Comparison of ENCODE assay signal across 16 cellular contexts in the genomic region with DNA sequence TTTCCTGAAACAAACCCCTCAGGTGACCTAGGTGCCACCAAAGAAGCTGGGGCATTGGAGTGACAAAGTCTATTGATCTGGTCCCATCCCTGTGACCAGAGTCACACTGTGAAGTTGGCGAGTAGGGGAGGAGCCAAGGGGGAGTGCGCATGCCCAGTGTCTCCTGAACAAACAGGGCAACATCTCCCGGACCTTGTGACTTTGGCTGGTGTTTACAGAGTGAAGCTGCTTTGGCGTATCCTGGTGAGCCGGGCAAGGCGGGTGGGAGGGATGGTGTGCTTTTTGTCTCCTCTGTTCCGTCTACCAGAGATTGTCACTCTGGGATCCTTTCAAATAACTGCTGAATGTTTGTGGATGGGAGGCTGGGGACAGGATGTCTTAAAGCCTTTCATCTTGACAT.
DNase-seq lines count a peak whose midpoint lies in the region; ATAC-seq and FAIRE-seq lines count a peak whose summit lies in the region.
"Had no signal": no experiment of that assay in that cellular context is flagged by ENCODE, and none has a peak within 500 bp of the region (broad histone marks: within the 10 kb centered on the region; RNA-seq: fewer than 3 reads in every experiment).

No MANE protein-coding gene starts in this region.

- no peak overlapping the region for H3K4me3 ChIP-seq in right cardiac atrium (ENCODE audit: low read length)
- H3K4me3 ChIP-seq: SK-N-MC had no signal

- FAIRE-seq in urothelium cell line (lab: Jason Lieb, UNC), result peak; percentile 48

- no peaks in the 10 kb centered on the region for H3K4me1 ChIP-seq in right cardiac atrium (ENCODE audit: control insufficient read depth, insufficient read depth, low read length)

- H3K27me3 ChIP-seq in right cardiac atrium (ENCODE audit: control insufficient read depth, insufficient read depth), result no peaks in the 10 kb centered on the region

- no peaks in the 10 kb centered on the region for H3K9me3 ChIP-seq in right cardiac atrium (ENCODE audit: control insufficient read depth, low read length)

- H3K27ac ChIP-seq in right cardiac atrium (ENCODE audit: low read length), result no peak overlapping the region
- H3K27ac ChIP-seq: RWPE1, SK-N-MC had no signal

- intact Hi-C loops in right cardiac atrium (cut with DNase I), result loop anchor here in 1 of 4 donors (10.0 kb wide), 1 partner anchor 141 kb away; no protein-coding TSS in a partner anchor

- peak; percentile 20 for DNase-seq in SIG-M5 treated with dmso at 0.1 percent for 504 hours (lab: John Stamatoyannopoulos, UW; ENCODE audit: unreplicated experiment)
- no peak for DNase-seq in SIG-M5 (lab: John Stamatoyannopoulos, UW)
- DNase-seq in SHP77 (lab: John Stamatoyannopoulos, UW), result peak; percentile 33 to 67
- peak; percentile 76 for DNase-seq in left lobe of liver (ENCODE audit: low spot score)
- DNase-seq in urothelium cell line (ENCODE audit: low spot score), result no peak
- no peak for DNase-seq in Ammon's horn (ENCODE audit: low spot score)
- no peak for DNase-seq in HK-2 (ENCODE audit: unreplicated experiment)
- no peak for DNase-seq in right cardiac atrium
- DNase-seq: H9, IMR-90, NCI-H2029 treated with DMSO at 0.1 percent for 48 hours, NCI-H526 treated with DMSO at 0.1 percent for 48 hours, PC-3, T-cell had no signal

- WGBS in right cardiac atrium, result 82% methylated on average over 7 of the region's 7 CpGs

- ATAC-seq in left lobe of liver (peak; percentile 93), right cardiac atrium (no peak)
- ATAC-seq: PC-3, T-cell had no signal

Comparison
In these comparisons a context has a peak if more than half of its experiments do, and no peak if none do; other contexts are left out.
1. DNase-seq: peak in SIG-M5 treated with dmso at 0.1 percent for 504 hours (single experiment), SHP77 (2 of 2) and left lobe of liver (single experiment); none in SIG-M5 (single experiment), urothelium cell line (single experiment), Ammon's horn (single experiment), HK-2 (single experiment) and right cardiac atrium (0 of 3).